In genomic region chr10:23096814-23097549, GRCh38 we compare ENCODE assay signal across 1 cellular context.
TF ChIP-seq lines count a peak whose summit lies in the region.

No MANE protein-coding gene starts in this region.

TF ChIP-seq in K562, 482 proteins besides CTCF, POLR2A, EP300 and RAD21 (continued from another document):
- TF ChIP-seq NFIC (IDR thresholded peaks at IDR 0.05) (peak; percentile 75), CEBPB (tag; IDR thresholded peaks at IDR 0.05) (peak; percentile 85), MEIS2 (IDR thresholded peaks at IDR 0.05; ENCODE audit: partially characterized antibody) (peak; percentile 38), PKNOX1 (IDR thresholded peaks at IDR 0.05) (peak; percentile 43), KLF16 (IDR thresholded peaks at IDR 0.05) (no peak), SOX6 (IDR thresholded peaks at IDR 0.05) (peak; percentile 67; the same call in 1 of the 2 replicates), SMAD3 (CRISPR knock-in tag; conservative IDR thresholded peaks at IDR 0.05) (0 out of 2 replicates have a peak, but pooled peaks have one; percentile 17), NUFIP1 (IDR thresholded peaks at IDR 0.05; ENCODE audit: partially characterized antibody) (no peak)
- TF ChIP-seq, protein P1, sequence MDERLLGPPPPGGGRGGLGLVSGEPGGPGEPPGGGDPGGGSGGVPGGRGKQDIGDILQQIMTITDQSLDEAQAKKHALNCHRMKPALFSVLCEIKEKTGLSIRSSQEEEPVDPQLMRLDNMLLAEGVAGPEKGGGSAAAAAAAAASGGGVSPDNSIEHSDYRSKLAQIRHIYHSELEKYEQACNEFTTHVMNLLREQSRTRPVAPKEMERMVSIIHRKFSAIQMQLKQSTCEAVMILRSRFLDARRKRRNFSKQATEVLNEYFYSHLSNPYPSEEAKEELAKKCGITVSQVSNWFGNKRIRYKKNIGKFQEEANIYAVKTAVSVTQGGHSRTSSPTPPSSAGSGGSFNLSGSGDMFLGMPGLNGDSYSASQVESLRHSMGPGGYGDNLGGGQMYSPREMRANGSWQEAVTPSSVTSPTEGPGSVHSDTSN (CRISPR knock-in tag; IDR thresholded peaks at IDR 0.05; ENCODE audit: low read depth), result no peak
- TF ChIP-seq, protein P1 (tag; conservative IDR thresholded peaks at IDR 0.05; ENCODE audit: low read depth), result peak; percentile 59
TF ChIP-seq in K562: peak in this region for 11.
